ENCODE assay signal across 17 cellular contexts in the genomic region with DNA sequence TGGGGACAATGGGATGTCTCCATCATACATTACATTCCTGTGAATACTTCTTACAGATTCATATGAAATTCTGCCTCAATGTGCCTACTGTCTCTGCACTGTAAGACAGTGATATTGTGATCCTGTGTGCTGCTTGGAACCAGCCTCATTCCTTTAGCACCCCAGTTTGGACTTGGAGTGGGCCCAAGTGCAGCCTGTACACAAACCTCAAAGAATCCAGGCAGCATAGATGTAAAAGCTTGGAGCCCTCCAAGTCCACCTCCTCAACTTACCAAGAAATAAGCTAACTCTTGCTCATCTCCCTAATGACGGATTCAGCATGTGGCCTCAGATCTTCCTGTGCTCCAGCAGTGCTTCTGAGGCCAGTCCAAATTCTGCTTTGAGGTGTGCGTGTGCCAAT. TPM values are rescaled to one million over a fixed set of nuclear protein-coding genes. Genes with fewer than 3 reads are reported as not detected.
"Had no signal": no experiment of that assay in that cellular context is flagged by ENCODE, and none has a peak within 500 bp of the region (broad histone marks: within the 10 kb centered on the region; RNA-seq: fewer than 3 reads in every experiment).

No MANE protein-coding gene starts in this region.

- DNase-seq: dermis blood vessel endothelial cell; heart right ventricle; islet precursor cell; midbrain; pancreas; stimulated activated CD4-positive, alpha-beta T cell treated with anti-CD3 and anti-CD28 coated beads, Interleukin-1b, Interleukin-23, amount 100 ng/mL, for 48 hours; T-helper 9 cell; uterus had no signal

- ATAC-seq: gastroesophageal sphincter; heart right ventricle; pancreas; stimulated activated effector memory CD8-positive, alpha-beta T cell treated with anti-CD3 and anti-CD28 coated beads, Interleukin-12 subunit alpha, Interleukin-12 subunit beta, amount 100 ng/mL, for 72 hours had no signal

- H3K27me3 ChIP-seq: ascending aorta, pancreas had no signal

- H3K9me3 ChIP-seq: ascending aorta, gastroesophageal sphincter, heart right ventricle, pancreas, tibial nerve, uterus had no signal

- H3K9me3 Mint-ChIP-seq: stimulated activated effector memory CD8-positive, alpha-beta T cell treated with anti-CD3 and anti-CD28 coated beads, Interleukin-12 subunit alpha, Interleukin-12 subunit beta, amount 100 ng/mL, for 72 hours had no signal

- H3K27ac Mint-ChIP-seq: stimulated activated effector memory CD8-positive, alpha-beta T cell treated with anti-CD3 and anti-CD28 coated beads, Interleukin-12 subunit alpha, Interleukin-12 subunit beta, amount 100 ng/mL, for 72 hours had no signal

- H3K4me1 ChIP-seq: ascending aorta, pancreas, tibial nerve, uterus had no signal

- H3K27ac ChIP-seq: ascending aorta, gastroesophageal sphincter, heart right ventricle, pancreas, tibial nerve, uterus had no signal

- H3K4me3 ChIP-seq: ascending aorta, gastroesophageal sphincter, heart right ventricle, lung, pancreas, tibial nerve, uterus had no signal

- H3K36me3 ChIP-seq: ascending aorta, gastroesophageal sphincter, heart right ventricle, pancreas, tibial nerve, uterus had no signal

- H3K4me3 Mint-ChIP-seq: stimulated activated effector memory CD8-positive, alpha-beta T cell treated with anti-CD3 and anti-CD28 coated beads, Interleukin-12 subunit alpha, Interleukin-12 subunit beta, amount 100 ng/mL, for 72 hours had no signal

RNA-seq across cellular contexts. Expression of a gene that starts 24.4 kb away (rescaled TPM):
- total RNA-seq: ascending aorta, bronchial epithelial cell, chondrocyte, dermis blood vessel endothelial cell, myocyte had no signal

RNA-seq across cellular contexts. Expression of a gene that starts 31.7 kb away (rescaled TPM):
- total RNA-seq: bronchial epithelial cell, chondrocyte, dermis blood vessel endothelial cell, myocyte, pancreas had no signal
- polyA plus RNA-seq: esophagus, heart right ventricle had no signal

RNA-seq across cellular contexts. Expression of a gene that starts 34.9 kb away (rescaled TPM):
- total RNA-seq: ascending aorta, bronchial epithelial cell, chondrocyte, dermis blood vessel endothelial cell, gastroesophageal sphincter, heart right ventricle, myocyte, tibial nerve, uterus had no signal
- polyA plus RNA-seq: heart right ventricle, pancreas had no signal
